In the genomic region with DNA sequence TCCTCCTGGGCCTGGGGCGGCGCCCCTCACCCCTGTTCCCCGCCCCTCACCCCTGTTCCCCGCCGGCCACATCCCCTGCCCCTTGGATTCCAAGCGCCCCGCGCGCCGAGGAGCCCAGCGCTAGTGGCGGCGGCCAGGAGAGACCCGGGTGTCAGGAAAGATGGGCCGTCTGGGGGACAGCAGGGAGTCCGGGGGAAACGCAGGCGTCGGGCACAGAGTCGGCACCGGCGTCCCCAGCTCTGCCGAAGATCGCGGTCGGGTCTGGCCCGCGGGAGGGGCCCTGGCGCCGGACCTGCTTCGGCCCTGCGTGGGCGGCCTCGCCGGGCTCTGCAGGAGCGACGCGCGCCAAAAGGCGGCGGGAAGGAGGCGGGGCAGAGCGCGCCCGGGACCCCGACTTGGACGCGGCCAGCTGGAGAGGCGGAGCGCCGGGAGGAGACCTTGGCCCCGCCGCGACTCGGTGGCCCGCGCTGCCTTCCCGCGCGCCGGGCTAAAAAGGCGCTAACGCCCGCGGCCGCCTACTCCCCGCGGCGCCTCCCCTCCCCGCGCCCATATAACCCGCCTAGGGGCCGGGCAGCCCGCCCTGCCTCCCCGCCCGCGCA, we compare ENCODE assay signal across 8 cellular contexts. TPM values are rescaled to one million over a fixed set of nuclear protein-coding genes. Genes with fewer than 3 reads are reported as not detected.
DNase-seq lines count a peak whose midpoint lies in the region; ATAC-seq and TF ChIP-seq lines count a peak whose summit lies in the region.
"Had no signal": no experiment of that assay in that cellular context is flagged by ENCODE, and none has a peak within 500 bp of the region (broad histone marks: within the 10 kb centered on the region; RNA-seq: fewer than 3 reads in every experiment).

A gene (plus strand): TSS at position 578 of the 599 bp plus-strand sequence. CDS start 29,850 bp downstream, outside the sequence.

- no peak within 1 kb of the TSS for H2BK20ac ChIP-seq in IMR-90 (ENCODE audit: low read depth, low read length)

- no peaks in the 10 kb centered on the region for H3K9me1 ChIP-seq in IMR-90 (ENCODE audit: insufficient read depth, low read length)

- H4K5ac ChIP-seq in IMR-90 (ENCODE audit: low read depth, low read length), result no peak within 1 kb of the TSS

- ATAC-seq in IMR-90 (ENCODE audit: low read depth), result no peak

- H3K36me3 ChIP-seq in IMR-90 (ENCODE audit: control insufficient read depth, insufficient read depth, low read length), result peaks cover 3% of the 10 kb centered on the region; the same call in 1 of the 2 replicates
- H3K36me3 ChIP-seq in mesenchymal stem cell (ENCODE audit: control insufficient read depth in 1 of 2, insufficient read depth in 2 of 2, low read depth in 1 of 2, low read length in 2 of 2), result peaks cover 4% of the 10 kb centered on the region in 2 experiments

- intact Hi-C loops in IMR-90 (cut with micrococcal nuclease), result no loop called here
- intact Hi-C loops in activated T-helper 1 cell treated with anti-CD3 and anti-CD28 coated beads, Interleukin-12 subunit alpha, Interleukin-12 subunit beta, Interleukin-2, Interleukin-4 antibody, amounts not matched to agents 30 ng/mL and 10 ng/mL and 1 ng/mL, durations not matched to agents 14 hours and 24 hours and 36 hours (cut with micrococcal nuclease), result loop anchor here (2.0 kb wide), 1 partner anchor 145 kb away; a partner anchor contains a TSS

- in situ Hi-C loops in IMR-90 (cut with MboI; ENCODE audit: low sequenced_read_pairs), result no loop called here
- in situ Hi-C loops in KBM-7 (cut with MboI; ENCODE audit: low pct_unique_long_range_greater_than_20kb, low sequenced_read_pairs), result no loop called here

- 0% methylated on average over 27 of the region's 77 CpGs; no CpG with 5 or more reads in 1 of the 2 experiments for WGBS in IMR-90 (ENCODE audit: extremely low coverage in 2 of 2, insufficient read length in 1 of 2), 2 experiments
- WGBS in mesenchymal stem cell, result 0% methylated on average over 23 of the region's 77 CpGs

- H4K8ac ChIP-seq in IMR-90 (ENCODE audit: low read depth in 2 of 2, low read length in 2 of 2), result no peak within 1 kb of the TSS
- H4K8ac ChIP-seq in mesenchymal stem cell (ENCODE audit: low read length), result no peak within 1 kb of the TSS

- CTCF ChIA-PET in IMR-90 (lab: Yijun Ruan, JAX), result no interaction called here

- H3K4ac ChIP-seq in IMR-90 (ENCODE audit: low read depth, low read length) (no peak within 1 kb of the TSS), mesenchymal stem cell (ENCODE audit: low read depth in 1 of 2, low read length in 2 of 2) (no peak within 1 kb of the TSS)

- no peak within 1 kb of the TSS for H3K56ac ChIP-seq in IMR-90 (ENCODE audit: extremely low read depth, insufficient read depth, low read length)

- peak within 1 kb of the TSS; percentile 73 for H2AFZ ChIP-seq in IMR-90 (replicated peaks; ENCODE audit: low read length, poor library complexity)
- H2AFZ ChIP-seq in mesenchymal stem cell (ENCODE audit: low read depth, low read length), result peak within 1 kb of the TSS; percentile 11

- H2BK120ac ChIP-seq in IMR-90 (ENCODE audit: low read depth, low read length) (no peak within 1 kb of the TSS), mesenchymal stem cell (ENCODE audit: low read depth, low read length) (no peak within 1 kb of the TSS)

- DNase-seq in IMR-90, result no peak
- no peak for DNase-seq in activated T-helper 1 cell treated with anti-CD3 and anti-CD28 coated beads, Interleukin-12 subunit alpha, Interleukin-12 subunit beta, Interleukin-2, Interleukin-4 antibody, amounts not matched to agents 30 ng/mL and 10 ng/mL and 1 ng/mL, durations not matched to agents 14 hours and 24 hours and 36 hours (ENCODE audit: low spot score)
- DNase-seq in mesenchymal stem cell, result no peak
- no peak for DNase-seq in effector CD8-positive, alpha-beta T cell (lab: John Stamatoyannopoulos, UW)
- no peak for DNase-seq in activated gamma-delta T cell (lab: John Stamatoyannopoulos, UW)
- DNase-seq in KBM-7, result no peak

- H3K9me3 ChIP-seq in IMR-90 (ENCODE audit: control insufficient read depth, insufficient read depth, low read length) (no peaks in the 10 kb centered on the region), mesenchymal stem cell (ENCODE audit: control insufficient read depth, low read length) (no peaks in the 10 kb centered on the region)

- H2AK5ac ChIP-seq in IMR-90 (ENCODE audit: low read depth, low read length) (no peak within 1 kb of the TSS), mesenchymal stem cell (ENCODE audit: low read length, severe bottlenecking) (no peak within 1 kb of the TSS)

- H3K27ac ChIP-seq in IMR-90 (ENCODE audit: insufficient read depth, low read length), result no peak within 1 kb of the TSS
- H3K27ac ChIP-seq in mesenchymal stem cell (ENCODE audit: low read length, poor library complexity, severe bottlenecking), result no peak within 1 kb of the TSS

- H2BK15ac ChIP-seq in IMR-90 (ENCODE audit: low read depth, low read length) (no peak within 1 kb of the TSS), mesenchymal stem cell (ENCODE audit: low read depth, poor library complexity, severe bottlenecking) (no peak within 1 kb of the TSS)

- POLR2A ChIA-PET in IMR-90 (lab: Charles Lee; ENCODE audit: unreplicated experiment), result no interaction called here

- peaks cover 16% of the 10 kb centered on the region for H3K4me1 Mint-ChIP-seq in activated T-helper 1 cell treated with anti-CD3 and anti-CD28 coated beads, Interleukin-12 subunit alpha, Interleukin-12 subunit beta, Interleukin-2, Interleukin-4 antibody, amounts not matched to agents 30 ng/mL and 10 ng/mL and 1 ng/mL, durations not matched to agents 14 hours and 24 hours and 36 hours (ENCODE audit: low read depth)

- H3K4me2 ChIP-seq in IMR-90 (ENCODE audit: low read depth, low read length), result no peak within 1 kb of the TSS; the same call in 1 of the 2 replicates
- peak within 1 kb of the TSS; percentile 54 for H3K4me2 ChIP-seq in mesenchymal stem cell (ENCODE audit: low read length, poor library complexity, severe bottlenecking)

- H3K36me3 Mint-ChIP-seq in activated T-helper 1 cell treated with anti-CD3 and anti-CD28 coated beads, Interleukin-12 subunit alpha, Interleukin-12 subunit beta, Interleukin-2, Interleukin-4 antibody, amounts not matched to agents 30 ng/mL and 10 ng/mL and 1 ng/mL, durations not matched to agents 14 hours and 24 hours and 36 hours (ENCODE audit: low read depth), result peaks cover 2% of the 10 kb centered on the region

- H2BK12ac ChIP-seq in mesenchymal stem cell (ENCODE audit: low read length in 2 of 2), result no peak within 1 kb of the TSS

- H3K18ac ChIP-seq in IMR-90 (ENCODE audit: low read depth, low read length) (no peak within 1 kb of the TSS), mesenchymal stem cell (ENCODE audit: low read depth in 1 of 2, low read length in 2 of 2) (no peak within 1 kb of the TSS)

- H2BK5ac ChIP-seq in IMR-90 (ENCODE audit: low read depth, low read length, poor library complexity, severe bottlenecking), result no peak within 1 kb of the TSS
- no peak within 1 kb of the TSS for H2BK5ac ChIP-seq in mesenchymal stem cell (ENCODE audit: low read depth, low read length, poor library complexity, severe bottlenecking)

- no peak within 1 kb of the TSS for H3K9ac ChIP-seq in IMR-90 (ENCODE audit: low read depth, low read length)
- H3K9ac ChIP-seq in mesenchymal stem cell (ENCODE audit: low read length), result no peak within 1 kb of the TSS

- no peak for TF ChIP-seq RAD21 in IMR-90 (IDR thresholded peaks at IDR 0.05; ENCODE audit: low read length)

- H4K91ac ChIP-seq in IMR-90 (ENCODE audit: insufficient read depth, low read depth, low read length), result no peak within 1 kb of the TSS
- H4K91ac ChIP-seq in mesenchymal stem cell (ENCODE audit: low read length), result no peak within 1 kb of the TSS

- H3K14ac ChIP-seq in IMR-90 (replicated peaks; ENCODE audit: low read depth, low read length) (no peak within 1 kb of the TSS), mesenchymal stem cell (ENCODE audit: low read length in 2 of 2) (no peak within 1 kb of the TSS)

- TF ChIP-seq CTCF in GM12875 (IDR thresholded peaks at IDR 0.05; ENCODE audit: borderline replicate concordance, insufficient read depth, low read depth, low read length) (no peak), IMR-90 (conservative IDR thresholded peaks at IDR 0.05; ENCODE audit: low read depth, low read length) (no peak)

- H4K20me1 ChIP-seq in IMR-90 (ENCODE audit: insufficient read depth, low read length), result no peaks in the 10 kb centered on the region; the same call in 1 of the 2 replicates

- peaks cover 4 to 10% of the 10 kb centered on the region in 2 experiments for H3K79me1 ChIP-seq in IMR-90 (ENCODE audit: low read depth in 1 of 2, low read length in 2 of 2)
- peaks cover 12% of the 10 kb centered on the region for H3K79me1 ChIP-seq in mesenchymal stem cell (replicated peaks; ENCODE audit: low read length, poor library complexity, severe bottlenecking)

- peak within 1 kb of the TSS; percentile 53 for H3K4me3 Mint-ChIP-seq in activated T-helper 1 cell treated with anti-CD3 and anti-CD28 coated beads, Interleukin-12 subunit alpha, Interleukin-12 subunit beta, Interleukin-2, Interleukin-4 antibody, amounts not matched to agents 30 ng/mL and 10 ng/mL and 1 ng/mL, durations not matched to agents 14 hours and 24 hours and 36 hours

- dilution Hi-C loops in IMR-90 (cut with HindIII; ENCODE audit: low sequenced_read_pairs, unreplicated experiment), result no loop called here

- H3K23ac ChIP-seq in IMR-90 (ENCODE audit: low read depth, low read length), result no peak within 1 kb of the TSS
- no peak within 1 kb of the TSS for H3K23ac ChIP-seq in mesenchymal stem cell (ENCODE audit: low read length in 2 of 2)

- peak within 1 kb of the TSS; percentile 29 for H3K27ac Mint-ChIP-seq in activated T-helper 1 cell treated with anti-CD3 and anti-CD28 coated beads, Interleukin-12 subunit alpha, Interleukin-12 subunit beta, Interleukin-2, Interleukin-4 antibody, amounts not matched to agents 30 ng/mL and 10 ng/mL and 1 ng/mL, durations not matched to agents 14 hours and 24 hours and 36 hours

- peaks cover 59% of the 10 kb centered on the region for H3K27me3 ChIP-seq in IMR-90 (ENCODE audit: control insufficient read depth, insufficient read depth, low read length)
- peaks cover 64 to 65% of the 10 kb centered on the region in 2 experiments for H3K27me3 ChIP-seq in mesenchymal stem cell (ENCODE audit: control insufficient read depth in 1 of 2, insufficient read depth in 1 of 2, low read length in 2 of 2)

- no peaks in the 10 kb centered on the region for H3K9me3 Mint-ChIP-seq in activated T-helper 1 cell treated with anti-CD3 and anti-CD28 coated beads, Interleukin-12 subunit alpha, Interleukin-12 subunit beta, Interleukin-2, Interleukin-4 antibody, amounts not matched to agents 30 ng/mL and 10 ng/mL and 1 ng/mL, durations not matched to agents 14 hours and 24 hours and 36 hours

- H3K4me1 ChIP-seq in IMR-90 (ENCODE audit: control insufficient read depth, insufficient read depth, low read length), result no peaks in the 10 kb centered on the region; the same call in 1 of the 2 replicates
- H3K4me1 ChIP-seq in mesenchymal stem cell (ENCODE audit: control insufficient read depth, insufficient read depth, low read depth, low read length), result peaks cover 21% of the 10 kb centered on the region

- peaks cover 40% of the 10 kb centered on the region for H3K27me3 Mint-ChIP-seq in activated T-helper 1 cell treated with anti-CD3 and anti-CD28 coated beads, Interleukin-12 subunit alpha, Interleukin-12 subunit beta, Interleukin-2, Interleukin-4 antibody, amounts not matched to agents 30 ng/mL and 10 ng/mL and 1 ng/mL, durations not matched to agents 14 hours and 24 hours and 36 hours (ENCODE audit: insufficient read depth)

- no peak for TF ChIP-seq POLR2A in IMR-90 (IDR thresholded peaks at IDR 0.05; ENCODE audit: low read depth, low read length)

- no peak within 1 kb of the TSS for H2AK9ac ChIP-seq in IMR-90 (replicated peaks; ENCODE audit: low read depth, low read length, poor library complexity)

- BruUV-seq in IMR-90 (replicated peaks; lab: Mats Ljungman, UMichigan), result no TSS peak

- H3K4me3 ChIP-seq in GM12875 (ENCODE audit: low read depth, low read length) (peak within 1 kb of the TSS; percentile 68), IMR-90 (ENCODE audit: insufficient read depth, low read depth, low read length) (no peak within 1 kb of the TSS; the same call in 1 of the 2 replicates), mesenchymal stem cell (ENCODE audit: insufficient read depth in 1 of 2, low read depth in 1 of 2, low read length in 2 of 2) (no peak within 1 kb of the TSS)

RNA-seq across cellular contexts. Expression of the gene that starts here (rescaled TPM):
- total RNA-seq in IMR-90 (2012; rRNA removed), result not detected in 2 replicates
- 0.10 TPM in 1 of 2 replicates, not detected in the other for polyA plus RNA-seq in IMR-90 (2012; rRNA removed)
- polyA plus RNA-seq in IMR-90 (2012; cell fraction: cytosol; rRNA removed), result 0.03 TPM in 1 of 2 replicates, not detected in the other
- 0.10 and 0.16 TPM in 2 replicates for polyA plus RNA-seq in IMR-90 (2012; cell fraction: nucleus; rRNA removed; ENCODE audit: low replicate concordance)
- total RNA-seq in activated T-helper 1 cell treated with anti-CD3 and anti-CD28 coated beads, Interleukin-12 subunit alpha, Interleukin-12 subunit beta, Interleukin-2, Interleukin-4 antibody, amounts not matched to agents 30 ng/mL and 10 ng/mL and 1 ng/mL, durations not matched to agents 14 hours and 24 hours and 36 hours, result 1.4 and 1.5 TPM in 2 replicates
- polyA plus RNA-seq in mesenchymal stem cell (2013, experiment 1 of 2), result 0.01 TPM
- 0.01 TPM for polyA plus RNA-seq in mesenchymal stem cell (2013, experiment 2 of 2)
- total RNA-seq: RPMI7951 had no signal
